In genomic region chr17:50201226-50201854, GRCh38 we compare ENCODE assay signal across 8 cellular contexts. TPM values are rescaled to one million over a fixed set of nuclear protein-coding genes. Genes with fewer than 3 reads are reported as not detected.
DNase-seq lines count a peak whose midpoint lies in the region; ATAC-seq and TF ChIP-seq lines count a peak whose summit lies in the region.

Gene COL1A1 (minus strand): TSS chr17:50201631. CDS start chr17:50201513, 118 bp downstream.

- peaks cover 53% of the 10 kb centered on the region for H3K27me3 ChIP-seq in neural progenitor cell

- H3K27ac ChIP-seq in neural progenitor cell, result no peak within 1 kb of the TSS

- H3K4me1 ChIP-seq in neural progenitor cell, result peaks cover 11% of the 10 kb centered on the region

- peaks cover 23% of the 10 kb centered on the region for H3F3A ChIP-seq in neural progenitor cell (ENCODE audit: low read depth)

- no peak for TF ChIP-seq CTCF in neural progenitor cell (IDR thresholded peaks at IDR 0.05)

- H3K36me3 Mint-ChIP-seq in T-helper 17 cell (ENCODE audit: low read depth), result peaks cover 12% of the 10 kb centered on the region
- no peaks in the 10 kb centered on the region for H3K36me3 Mint-ChIP-seq in neural progenitor cell

- H3K4me1 Mint-ChIP-seq in T-helper 17 cell (peaks cover 23% of the 10 kb centered on the region), neural progenitor cell (peaks cover 46% of the 10 kb centered on the region)

- peak within 1 kb of the TSS; percentile 76 for H3K4me2 ChIP-seq in neural progenitor cell

- H3K4me3 ChIP-seq in neural progenitor cell, result peak within 1 kb of the TSS; percentile 40

- ATAC-seq in T-helper 17 cell, result no peak
- no peak for ATAC-seq in HG02970 (IDR thresholded peaks at IDR 0.05; ENCODE audit: low FRiP score, unreplicated experiment)

- H3K9ac ChIP-seq in neural progenitor cell, result no peak within 1 kb of the TSS

- DNase-seq in G401 (ENCODE audit: low spot score), result no peak
- DNase-seq in T-helper 17 cell, result no peak
- peak; percentile 95 for DNase-seq in fibroblast of peridontal ligament (ENCODE audit: extremely low read depth)
- DNase-seq in neural progenitor cell (ENCODE audit: low spot score), result peak; percentile 38
- DNase-seq in NCI-H187 treated with DMSO at 0.1 percent for 48 hours (lab: John Stamatoyannopoulos, UW), result no peak
- no peak for DNase-seq in NOMO-1 (lab: John Stamatoyannopoulos, UW; ENCODE audit: unreplicated experiment in 2 of 2)
- no peak for DNase-seq in HPDE6-E6E7 (ENCODE audit: extremely low spot score)

- peak within 1 kb of the TSS; percentile 12 for H2AFZ ChIP-seq in neural progenitor cell (replicated peaks)

- H3K4me3 Mint-ChIP-seq in T-helper 17 cell (peak within 1 kb of the TSS; percentile 85), neural progenitor cell (peak within 1 kb of the TSS; percentile 83)

- peaks cover 72% of the 10 kb centered on the region for H3K27me3 Mint-ChIP-seq in T-helper 17 cell
- H3K27me3 Mint-ChIP-seq in neural progenitor cell (ENCODE audit: insufficient read depth, low read depth), result peaks cover 18% of the 10 kb centered on the region

- no peaks in the 10 kb centered on the region for H3K36me3 ChIP-seq in neural progenitor cell

- H3K27ac Mint-ChIP-seq in T-helper 17 cell (peak within 1 kb of the TSS; percentile 73), neural progenitor cell (no peak within 1 kb of the TSS)

- H4K20me1 ChIP-seq in neural progenitor cell (ENCODE audit: low read depth), result no peaks in the 10 kb centered on the region

- no peaks in the 10 kb centered on the region for H3K79me2 ChIP-seq in neural progenitor cell (ENCODE audit: low read depth)

- H3K9me3 Mint-ChIP-seq in neural progenitor cell, result no peaks in the 10 kb centered on the region

- H3K9me3 ChIP-seq in T-helper 17 cell (ENCODE audit: control insufficient read depth, low read length, poor library complexity, severe bottlenecking) (no peaks in the 10 kb centered on the region), neural progenitor cell (ENCODE audit: low read depth) (no peaks in the 10 kb centered on the region)

- in situ Hi-C loops in G401 (cut with HindIII; ENCODE audit: low sequenced_read_pairs), result loop anchor here (5.0 kb wide), 1 partner anchor 91 kb away; no protein-coding TSS in a partner anchor

RNA-seq across cellular contexts. Expression of gene COL1A1, which starts in this region (rescaled TPM):
- 72.4 and 86.8 TPM in 2 replicates for total RNA-seq in G401 (2014; rRNA removed; shearing (Covaris generic))
- total RNA-seq in T-helper 17 cell (10 to 100 TPM; 15.4 to 16.6 TPM), neural progenitor cell (ENCODE audit: low replicate concordance) (1.1 and 4.2 TPM in 2 replicates)

Comparison
In these comparisons a context has a peak if more than half of its experiments do, and no peak if none do; other contexts are left out.
1. DNase-seq: peak in fibroblast of peridontal ligament (single experiment) and neural progenitor cell (single experiment); none in G401 (single experiment), T-helper 17 cell (0 of 3), NCI-H187 treated with DMSO at 0.1 percent for 48 hours (single experiment), NOMO-1 (0 of 2) and HPDE6-E6E7 (single experiment).